In genomic region chr5:72816297-72817075, GRCh38 we compare ENCODE assay signal across 8 cellular contexts. TPM values are rescaled to one million over a fixed set of nuclear protein-coding genes. Genes with fewer than 3 reads are reported as not detected.
DNase-seq lines count a peak whose midpoint lies in the region; ATAC-seq and TF ChIP-seq lines count a peak whose summit lies in the region.

Gene TNPO1, plus strand, starts transcription at chr5:72816661. Its CDS starts 77 bp downstream, at chr5:72816738.

- H3K4me3 Mint-ChIP-seq in activated CD4-positive, alpha-beta memory T cell treated with anti-CD3 and anti-CD28 coated beads, Interleukin-2, amount 10 ng/mL, durations not matched to agents 7 days and 5 days = peak within 1 kb of the TSS; percentile 90

- H3K4me3 ChIP-seq in dorsolateral prefrontal cortex (peak within 1 kb of the TSS; percentile 61 to 97 (median 87)), right lobe of liver (peak within 1 kb of the TSS; percentile 69 to 77 (median 74))

- H3K27ac ChIP-seq in dorsolateral prefrontal cortex (peak within 1 kb of the TSS; percentile 85 to 99 (median 97)), right lobe of liver (peak within 1 kb of the TSS; percentile 86 to 94 (median 91))

- TF ChIP-seq POLR2A in right lobe of liver (IDR thresholded peaks at IDR 0.05) = peak; percentile 95

- H3K27ac Mint-ChIP-seq in activated CD4-positive, alpha-beta memory T cell treated with anti-CD3 and anti-CD28 coated beads, Interleukin-2, amount 10 ng/mL, durations not matched to agents 7 days and 5 days = peak within 1 kb of the TSS; percentile 63

- CTCF ChIA-PET in activated CD4-positive, alpha-beta memory T cell treated with anti-CD3 and anti-CD28 coated beads, Interleukin-2, amount 10 ng/mL, durations not matched to agents 7 days and 5 days (lab: Charles Lee) = interaction anchor here (1.3 to 5.7 kb wide), 8 partner anchors 18 to 415 kb away, joined by 4 to 52 read pairs (median 4); partner anchors contain the start of gene FCHO2

- POLR2A ChIA-PET in activated CD4-positive, alpha-beta memory T cell treated with anti-CD3 and anti-CD28 coated beads, Interleukin-2, amount 10 ng/mL, durations not matched to agents 7 days and 5 days (lab: Charles Lee) = interaction anchor here (1.0 to 5.3 kb wide), 8 partner anchors 13 to 508 kb away, joined by 3 to 59 read pairs (median 3); partner anchors contain the start of gene FCHO2

- WGBS in right lobe of liver (ENCODE audit: insufficient coverage, low coverage, low lambda C conversion rate, missing lambda C conversion rate) = no CpG with 5 or more reads among the region's 93 CpGs

- H3K9me3 Mint-ChIP-seq in activated CD4-positive, alpha-beta memory T cell treated with anti-CD3 and anti-CD28 coated beads, Interleukin-2, amount 10 ng/mL, durations not matched to agents 7 days and 5 days = no peaks in the 10 kb centered on the region

- intact Hi-C loops in dorsolateral prefrontal cortex (cut with DNase I) = loop anchor here (1.0 to 10.0 kb wide), 8 partner anchors 32 to 452 kb away; partner anchors contain the start of gene FCHO2 (in 2 of the 2)
- intact Hi-C loops in right lobe of liver (cut with DNase I) = no loop called here

- peaks cover 19% of the 10 kb centered on the region for H3K27me3 Mint-ChIP-seq in activated CD4-positive, alpha-beta memory T cell treated with anti-CD3 and anti-CD28 coated beads, Interleukin-2, amount 10 ng/mL, durations not matched to agents 7 days and 5 days

- no peaks in the 10 kb centered on the region for H3K27me3 ChIP-seq in dorsolateral prefrontal cortex
- H3K27me3 ChIP-seq in right lobe of liver = no peaks in the 10 kb centered on the region

- ATAC-seq in HG03457 (IDR thresholded peaks at IDR 0.05; ENCODE audit: unreplicated experiment) = peak; percentile 79
- ATAC-seq in right lobe of liver = peak; percentile 89 to 95 (median 91)

- H3K36me3 Mint-ChIP-seq in activated CD4-positive, alpha-beta memory T cell treated with anti-CD3 and anti-CD28 coated beads, Interleukin-2, amount 10 ng/mL, durations not matched to agents 7 days and 5 days (ENCODE audit: low read depth) = no peaks in the 10 kb centered on the region

- H3K4me1 Mint-ChIP-seq in activated CD4-positive, alpha-beta memory T cell treated with anti-CD3 and anti-CD28 coated beads, Interleukin-2, amount 10 ng/mL, durations not matched to agents 7 days and 5 days = peaks cover 20% of the 10 kb centered on the region

- TF ChIP-seq CTCF in dorsolateral prefrontal cortex (IDR thresholded peaks at IDR 0.05 in 54 of 56, conservative IDR thresholded peaks at IDR 0.05 in 2 of 56; ENCODE audit: low read depth in 1 of 56, partially characterized antibody in 56 of 56) (peak in 36 of 56 donors; percentile 4 to 70 (median 31)), right lobe of liver (IDR thresholded peaks at IDR 0.05) (peak in 1 of 4 donors; percentile 5)

- DNase-seq in C1 segment of cervical spinal cord (lab: John Stamatoyannopoulos, UW) (peak; percentile 25 to 93 (median 90)), GM19240 (ENCODE audit: insufficient read length, low spot score) (peak; percentile 69), NCI-H748 (lab: John Stamatoyannopoulos, UW; ENCODE audit: unreplicated experiment) (peak; percentile 97), dorsolateral prefrontal cortex (peak; percentile 79 to 94 (median 89)), right lobe of liver (peak; percentile 95 to 96 (median 95))
- peak; percentile 84 for DNase-seq in activated CD4-positive, alpha-beta memory T cell treated with anti-CD3 and anti-CD28 coated beads, Interleukin-2, amount 10 ng/mL, durations not matched to agents 7 days and 5 days
- DNase-seq in stimulated activated CD4-positive, alpha-beta T cell treated with anti-CD3 and anti-CD28 coated beads, Interleukin-4, amount 100 ng/mL, for 24 hours = peak; percentile 85

- no peaks in the 10 kb centered on the region for H3K36me3 ChIP-seq in right lobe of liver

- peaks cover 0 to 19% (median 0%) of the 10 kb centered on the region in 4 donors for H3K4me1 ChIP-seq in right lobe of liver

- no peaks in the 10 kb centered on the region for H3K9me3 ChIP-seq in right lobe of liver

RNA-seq across cellular contexts. Expression of gene TNPO1, which starts in this region (rescaled TPM):
- total RNA-seq in activated CD4-positive, alpha-beta memory T cell treated with anti-CD3 and anti-CD28 coated beads, Interleukin-2, amount 10 ng/mL, durations not matched to agents 7 days and 5 days = 10 to 100 TPM; 67.1 to 78.3 TPM
- total RNA-seq in dorsolateral prefrontal cortex (100 to 1,000 TPM in 26 of 120 experiments, 10 to 100 TPM in 94; 61.1 to 127 (median 93.1) TPM), right lobe of liver (10 to 100 TPM; 29.5 to 64.3 (median 41.8) TPM)

Comparison
In these comparisons a context has a peak if more than half of its experiments do, and no peak if none do; other contexts are left out.
1. Peak in every context shown above with its lines: DNase-seq, ATAC-seq, H3K4me3 ChIP-seq and H3K27ac ChIP-seq.
2. intact Hi-C loops: an anchor here in dorsolateral prefrontal cortex (1.0 to 10.0 kb wide); none called in right lobe of liver.